ENCODE assay signal across 12 cellular contexts in the genomic region with DNA sequence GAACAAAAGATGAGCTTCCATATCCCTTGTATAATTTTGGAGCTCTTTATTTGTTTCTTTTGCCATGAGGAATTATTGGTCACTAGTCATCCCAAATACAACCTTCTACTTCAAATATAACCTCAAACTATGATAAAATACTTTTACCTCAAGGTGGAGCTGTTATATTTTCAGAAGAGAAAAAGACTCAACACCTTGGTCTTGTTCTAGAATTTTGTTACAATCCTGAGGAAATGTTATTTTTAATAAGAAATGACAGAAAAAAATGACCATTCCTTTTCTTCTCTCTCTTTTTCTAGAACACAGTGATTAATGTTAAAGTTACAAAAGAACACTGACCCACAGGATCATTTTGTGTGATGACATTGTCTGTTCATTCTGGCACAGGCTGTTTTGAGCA.
DNase-seq lines count a peak whose midpoint lies in the region; ATAC-seq, FAIRE-seq and TF ChIP-seq lines count a peak whose summit lies in the region.
"Had no signal": no experiment of that assay in that cellular context is flagged by ENCODE, and none has a peak within 500 bp of the region (broad histone marks: within the 10 kb centered on the region; RNA-seq: fewer than 3 reads in every experiment).

No MANE protein-coding gene starts in this region.

- H3K36me3 ChIP-seq in GM12878 (ENCODE audit: control insufficient read depth in 2 of 2, insufficient read depth in 2 of 2, low read length in 1 of 2) (no peaks in the 10 kb centered on the region), upper lobe of left lung (no peaks in the 10 kb centered on the region)
- H3K36me3 ChIP-seq: SJCRH30, tibial nerve had no signal

- no peak overlapping the region for H3K9ac ChIP-seq in GM12878 (ENCODE audit: control insufficient read depth, insufficient read depth, low read length)
- H3K9ac ChIP-seq: parathyroid adenoma had no signal

- H3K79me2 ChIP-seq in GM12878 (ENCODE audit: control insufficient read depth, insufficient read depth, low read length): no peaks in the 10 kb centered on the region
- H3K79me2 ChIP-seq: parathyroid adenoma had no signal

- H3K9me3 ChIP-seq in GM12878 (replicated peaks; ENCODE audit: control insufficient read depth, insufficient read depth, low read length) (no peaks in the 10 kb centered on the region), upper lobe of left lung (no peaks in the 10 kb centered on the region)
- H3K9me3 ChIP-seq: SJCRH30, tibial nerve had no signal

- H3K4me2 ChIP-seq in GM12878 (ENCODE audit: control insufficient read depth, insufficient read depth): no peak overlapping the region

- DNase-seq in NCI-H2227 (lab: John Stamatoyannopoulos, UW; ENCODE audit: unreplicated experiment): peak; percentile 5
- DNase-seq in NCI-H2227 treated with DMSO at 0.1 percent for 48 hours (lab: John Stamatoyannopoulos, UW): no peak
- no peak for DNase-seq in LNCaP clone FGC (ENCODE audit: low read depth)
- DNase-seq in GM12878 (ENCODE audit: low read depth, low spot score): no peak
- peak; percentile 25 for DNase-seq in renal cortical epithelial cell (ENCODE audit: low read depth)
- no peak for DNase-seq in activated T-cell treated with anti-CD3 and anti-CD28 coated beads, Interleukin-2, amount 50 U/mL, for 48 hours
- no peak for DNase-seq in upper lobe of left lung
- no peak for DNase-seq in CD1c-positive myeloid dendritic cell (ENCODE audit: extremely low spot score)
- DNase-seq: activated CD4-positive, alpha-beta memory T cell treated with anti-CD3 and anti-CD28 coated beads for 36 hours had no signal

- peak; percentile 34 for TF ChIP-seq CTCF in LNCaP clone FGC (IDR thresholded peaks at IDR 0.05; ENCODE audit: control insufficient read depth, extremely low read depth, insufficient read depth)
- peak in 1 of 3 experiments; percentile 32; a peak in 2 of 6 replicates for TF ChIP-seq CTCF in GM12878 (IDR thresholded peaks at IDR 0.05 in 2 of 3, conservative IDR thresholded peaks at IDR 0.05 in 1 of 3; ENCODE audit: control insufficient read depth in 2 of 3, extremely low read depth in 1 of 3, insufficient read depth in 1 of 3, low read depth in 3 of 3, low read length in 3 of 3)
- TF ChIP-seq CTCF in upper lobe of left lung (IDR thresholded peaks at IDR 0.05): no peak

- no peak overlapping the region for H2AFZ ChIP-seq in GM12878 (ENCODE audit: control insufficient read depth, low read depth, low read length)
- H2AFZ ChIP-seq: parathyroid adenoma had no signal

- H3K27me3 ChIP-seq in GM12878 (replicated peaks in 1 of 2; ENCODE audit: control insufficient read depth in 2 of 2, insufficient read depth in 2 of 2, low read length in 1 of 2): no peaks in the 10 kb centered on the region
- H3K27me3 ChIP-seq in upper lobe of left lung: no peaks in the 10 kb centered on the region
- H3K27me3 ChIP-seq: SJCRH30, tibial nerve had no signal

- no peaks in the 10 kb centered on the region for H4K20me1 ChIP-seq in GM12878 (ENCODE audit: control insufficient read depth, insufficient read depth)

- in situ Hi-C loops in GM12878 (cut with MboI): no loop called here

- H3K4me1 ChIP-seq in GM12878 (ENCODE audit: control insufficient read depth, insufficient read depth, low read length): no peaks in the 10 kb centered on the region
- H3K4me1 ChIP-seq in upper lobe of left lung: no peaks in the 10 kb centered on the region
- H3K4me1 ChIP-seq: parathyroid adenoma had no signal

- RAD21 ChIA-PET in GM12878 (lab: Charles Lee; ENCODE audit: unreplicated experiment): interaction anchor here (0.6 to 2.3 kb wide), 13 partner anchors 12 to 937 kb away, joined by 3 to 9 read pairs (median 5); no protein-coding TSS in a partner anchor

- H3K4me3 ChIP-seq in LNCaP clone FGC (ENCODE audit: low read depth, low read length) (no peak overlapping the region), GM12878 (no peak overlapping the region), upper lobe of left lung (no peak overlapping the region)
- H3K4me3 ChIP-seq: SJCRH30, tibial nerve had no signal

- no peak for TF ChIP-seq EP300 in GM12878 (IDR thresholded peaks at IDR 0.05; ENCODE audit: borderline replicate concordance in 1 of 2, control insufficient read depth in 1 of 2, low read depth in 2 of 2, low read length in 2 of 2)
- TF ChIP-seq EP300 in upper lobe of left lung (IDR thresholded peaks at IDR 0.05): no peak

- POLR2A ChIA-PET in GM12878 (lab: Charles Lee): interaction anchor here (0.6 kb wide), 1 partner anchor 55 kb away, joined by 4 read pairs; no protein-coding TSS in a partner anchor

- FAIRE-seq in GM12878 (lab: Jason Lieb, UNC): no peak

- TF ChIP-seq POLR2A in GM12878 (IDR thresholded peaks at IDR 0.05; ENCODE audit: low read depth, low read length) (no peak), upper lobe of left lung (IDR thresholded peaks at IDR 0.05) (no peak)

- BruUV-seq in GM12878 (replicated peaks; lab: Mats Ljungman, UMichigan): no TSS peak

- TF ChIP-seq RAD21 in GM12878 (IDR thresholded peaks at IDR 0.05; ENCODE audit: insufficient read depth, low read depth, low read length): peak; percentile 39; the same call in 1 of the 2 replicates

- CTCF ChIA-PET in GM12878 (lab: Yijun Ruan, JAX): interaction anchor here (0.6 to 3.2 kb wide), 40 partner anchors 9 to 1092 kb away, joined by 3 to 22 read pairs (median 3); no protein-coding TSS in a partner anchor

- H3K27ac ChIP-seq in GM12878 (ENCODE audit: control insufficient read depth, insufficient read depth) (no peak overlapping the region), upper lobe of left lung (no peak overlapping the region)
- H3K27ac ChIP-seq: parathyroid adenoma, SJCRH30, tibial nerve had no signal

- SMC1A ChIA-PET in GM12878 (lab: Charles Lee; ENCODE audit: uncharacterized antibody, unreplicated experiment): interaction anchor here (0.6 to 3.1 kb wide), 21 partner anchors 9 to 858 kb away, joined by 3 to 21 read pairs (median 5); partner anchors contain the start of gene PDGFC

- peak; percentile 46; the same call in 1 of the 3 replicates for ATAC-seq in GM12878
- ATAC-seq in upper lobe of left lung (ENCODE audit: low FRiP score in 2 of 2): no peak

- intact Hi-C loops in GM12878 (cut with micrococcal nuclease; ENCODE audit: unreplicated experiment): loop anchor here (1.0 to 10.0 kb wide), 3 partner anchors 265 to 852 kb away; no protein-coding TSS in a partner anchor

TF ChIP-seq in GM12878, 131 proteins besides CTCF, POLR2A, EP300 and RAD21 (continues in another document):
- TF ChIP-seq SPI1 (IDR thresholded peaks at IDR 0.05; ENCODE audit: borderline replicate concordance, insufficient read depth, low read depth, low read length) (no peak), SREBF2 (IDR thresholded peaks at IDR 0.05; ENCODE audit: low read length) (no peak), WRNIP1 (IDR thresholded peaks at IDR 0.05; ENCODE audit: borderline replicate concordance, low read depth, low read length) (no peak), NR2F1 (conservative IDR thresholded peaks at IDR 0.05) (no peak), RB1 (IDR thresholded peaks at IDR 0.05; ENCODE audit: borderline replicate concordance) (no peak), HDAC2 (IDR thresholded peaks at IDR 0.05) (no peak), RAD51 (IDR thresholded peaks at IDR 0.05) (no peak), ZBTB40 (IDR thresholded peaks at IDR 0.05; ENCODE audit: borderline replicate concordance) (no peak)
- TF ChIP-seq, protein P1, sequence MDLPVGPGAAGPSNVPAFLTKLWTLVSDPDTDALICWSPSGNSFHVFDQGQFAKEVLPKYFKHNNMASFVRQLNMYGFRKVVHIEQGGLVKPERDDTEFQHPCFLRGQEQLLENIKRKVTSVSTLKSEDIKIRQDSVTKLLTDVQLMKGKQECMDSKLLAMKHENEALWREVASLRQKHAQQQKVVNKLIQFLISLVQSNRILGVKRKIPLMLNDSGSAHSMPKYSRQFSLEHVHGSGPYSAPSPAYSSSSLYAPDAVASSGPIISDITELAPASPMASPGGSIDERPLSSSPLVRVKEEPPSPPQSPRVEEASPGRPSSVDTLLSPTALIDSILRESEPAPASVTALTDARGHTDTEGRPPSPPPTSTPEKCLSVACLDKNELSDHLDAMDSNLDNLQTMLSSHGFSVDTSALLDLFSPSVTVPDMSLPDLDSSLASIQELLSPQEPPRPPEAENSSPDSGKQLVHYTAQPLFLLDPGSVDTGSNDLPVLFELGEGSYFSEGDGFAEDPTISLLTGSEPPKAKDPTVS (IDR thresholded peaks at IDR 0.05; ENCODE audit: low read depth, low read length): no peak

Comparison
In these comparisons a context has a peak if more than half of its experiments do, and no peak if none do; other contexts are left out.
1. DNase-seq: peak in NCI-H2227 (single experiment) and renal cortical epithelial cell (single experiment); none in NCI-H2227 treated with DMSO at 0.1 percent for 48 hours (single experiment), LNCaP clone FGC (single experiment), GM12878 (single experiment), activated T-cell treated with anti-CD3 and anti-CD28 coated beads, Interleukin-2, amount 50 U/mL, for 48 hours (0 of 2), upper lobe of left lung (0 of 2) and CD1c-positive myeloid dendritic cell (single experiment).